22 cellular contexts compared by ENCODE assay signal in genomic region chr10:63297941-63298340, GRCh38.
"Had no signal": no experiment of that assay in that cellular context is flagged by ENCODE, and none has a peak within 500 bp of the region (broad histone marks: within the 10 kb centered on the region; RNA-seq: fewer than 3 reads in every experiment).

No MANE protein-coding gene starts in this region.

- H3K36me3 ChIP-seq: brain microvascular endothelial cell, cardiac muscle cell had no signal

- H3K4me3 Mint-ChIP-seq: activated B cell treated with CpG ODN at 0.5 μM for 24 hours; activated CD4-positive, alpha-beta memory T cell treated with anti-CD3 and anti-CD28 coated beads, Interleukin-2, amount 10 ng/mL, durations not matched to agents 7 days and 5 days; activated CD4-positive, alpha-beta T cell treated with anti-CD3 and anti-CD28 coated beads, Interleukin-2, amount 10 ng/mL, durations not matched to agents 7 days and 5 days; activated naive CD4-positive, alpha-beta T cell treated with anti-CD3 and anti-CD28 coated beads, Interleukin-2, amount 10 ng/mL, durations not matched to agents 7 days and 5 days; activated naive CD8-positive, alpha-beta T cell treated with anti-CD3 and anti-CD28 coated beads for 36 hours; T-helper 17 cell had no signal

- H3K4me1 Mint-ChIP-seq: activated CD4-positive, alpha-beta memory T cell treated with anti-CD3 and anti-CD28 coated beads, Interleukin-2, amount 10 ng/mL, durations not matched to agents 7 days and 5 days; activated CD4-positive, alpha-beta T cell treated with anti-CD3 and anti-CD28 coated beads, Interleukin-2, amount 10 ng/mL, durations not matched to agents 7 days and 5 days; activated naive CD4-positive, alpha-beta T cell treated with anti-CD3 and anti-CD28 coated beads, Interleukin-2, amount 10 ng/mL, durations not matched to agents 7 days and 5 days had no signal

- DNase-seq: activated B cell treated with CpG ODN at 0.5 μM for 24 hours; activated CD4-positive, alpha-beta memory T cell treated with anti-CD3 and anti-CD28 coated beads, Interleukin-2, amount 10 ng/mL, durations not matched to agents 7 days and 5 days; activated CD4-positive, alpha-beta T cell treated with anti-CD3 and anti-CD28 coated beads for 1 hour; activated CD4-positive, alpha-beta T cell treated with anti-CD3 and anti-CD28 coated beads, Interleukin-2, amount 10 ng/mL, durations not matched to agents 7 days and 5 days; activated gamma-delta T cell treated with Interleukin-2 at 50 U/mL for 16 hours; activated naive CD4-positive, alpha-beta T cell treated with anti-CD3 and anti-CD28 coated beads, Interleukin-2, amount 10 ng/mL, durations not matched to agents 7 days and 5 days; activated naive CD8-positive, alpha-beta T cell treated with anti-CD3 and anti-CD28 coated beads for 36 hours; activated T-cell treated with anti-CD3 and anti-CD28 coated beads for 4 hours; activated T-cell treated with anti-CD3 and anti-CD28 coated beads, Interleukin-2, amount 50 U/mL, for 48 hours; brain microvascular endothelial cell; Karpas-422; NCI-H1105 treated with DMSO at 0.1 percent for 48 hours; NCI-H1436 treated with DMSO at 0.1 percent for 48 hours; NCI-H187; NCI-H2081; NCI-H446; NCI-H524; SIG-M5; T-helper 17 cell; T-helper 9 cell had no signal

- H3K9me3 Mint-ChIP-seq: activated B cell treated with CpG ODN at 0.5 μM for 24 hours; activated CD4-positive, alpha-beta memory T cell treated with anti-CD3 and anti-CD28 coated beads, Interleukin-2, amount 10 ng/mL, durations not matched to agents 7 days and 5 days; activated CD4-positive, alpha-beta T cell treated with anti-CD3 and anti-CD28 coated beads, Interleukin-2, amount 10 ng/mL, durations not matched to agents 7 days and 5 days; activated naive CD4-positive, alpha-beta T cell treated with anti-CD3 and anti-CD28 coated beads, Interleukin-2, amount 10 ng/mL, durations not matched to agents 7 days and 5 days; activated naive CD8-positive, alpha-beta T cell treated with anti-CD3 and anti-CD28 coated beads for 36 hours; activated T-helper 2 cell treated with anti-CD3 and anti-CD28 coated beads, Interferon-gamma antibody, Interleukin-2, Interleukin-4, amounts not matched to agents 10 μg/mL and 5 μg/mL and 100 μg/mL, durations not matched to agents 14 hours and 24 hours and 36 hours had no signal

- H3K36me3 Mint-ChIP-seq: activated naive CD4-positive, alpha-beta T cell treated with anti-CD3 and anti-CD28 coated beads, Interleukin-2, amount 10 ng/mL, durations not matched to agents 7 days and 5 days had no signal

- H3K27ac ChIP-seq: brain microvascular endothelial cell, cardiac muscle cell had no signal

- H3K4me3 ChIP-seq: cardiac muscle cell had no signal

- H3K27ac Mint-ChIP-seq: activated B cell treated with CpG ODN at 0.5 μM for 24 hours; activated CD4-positive, alpha-beta memory T cell treated with anti-CD3 and anti-CD28 coated beads, Interleukin-2, amount 10 ng/mL, durations not matched to agents 7 days and 5 days; activated CD4-positive, alpha-beta T cell treated with anti-CD3 and anti-CD28 coated beads, Interleukin-2, amount 10 ng/mL, durations not matched to agents 7 days and 5 days; activated naive CD4-positive, alpha-beta T cell treated with anti-CD3 and anti-CD28 coated beads, Interleukin-2, amount 10 ng/mL, durations not matched to agents 7 days and 5 days; activated naive CD8-positive, alpha-beta T cell treated with anti-CD3 and anti-CD28 coated beads for 36 hours; activated T-helper 2 cell treated with anti-CD3 and anti-CD28 coated beads, Interferon-gamma antibody, Interleukin-2, Interleukin-4, amounts not matched to agents 10 μg/mL and 5 μg/mL and 100 μg/mL, durations not matched to agents 14 hours and 24 hours and 36 hours; T-helper 17 cell had no signal

- ATAC-seq: T-helper 17 cell had no signal

- H3K27me3 ChIP-seq: brain microvascular endothelial cell, cardiac muscle cell had no signal

- H3K27me3 Mint-ChIP-seq: activated B cell treated with CpG ODN at 0.5 μM for 24 hours; activated CD4-positive, alpha-beta memory T cell treated with anti-CD3 and anti-CD28 coated beads, Interleukin-2, amount 10 ng/mL, durations not matched to agents 7 days and 5 days; activated CD4-positive, alpha-beta T cell treated with anti-CD3 and anti-CD28 coated beads, Interleukin-2, amount 10 ng/mL, durations not matched to agents 7 days and 5 days; activated naive CD4-positive, alpha-beta T cell treated with anti-CD3 and anti-CD28 coated beads, Interleukin-2, amount 10 ng/mL, durations not matched to agents 7 days and 5 days; activated naive CD8-positive, alpha-beta T cell treated with anti-CD3 and anti-CD28 coated beads for 36 hours; T-helper 17 cell had no signal
